ENCODE assay signal across 25 cellular contexts in the genomic region with DNA sequence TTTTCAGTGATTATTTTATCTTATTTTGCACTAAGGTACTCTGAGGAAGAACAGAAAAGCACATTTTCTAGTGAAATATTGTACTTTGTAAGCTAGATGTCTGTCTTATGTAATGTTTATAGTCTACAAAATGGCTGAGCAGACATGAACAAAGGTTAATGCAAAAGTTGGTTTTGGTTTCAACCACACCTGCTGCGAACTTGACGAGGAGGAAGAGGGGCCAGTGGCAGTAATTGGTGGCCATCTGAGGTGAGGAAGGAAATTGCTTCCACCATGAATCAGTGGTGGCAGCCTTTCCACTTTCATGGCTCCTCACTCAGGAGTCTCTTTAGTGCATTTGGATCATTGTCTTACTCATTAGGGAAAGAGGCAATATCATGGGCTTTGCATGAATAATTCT.
"Had no signal": no experiment of that assay in that cellular context is flagged by ENCODE, and none has a peak within 500 bp of the region (broad histone marks: within the 10 kb centered on the region; RNA-seq: fewer than 3 reads in every experiment).

No MANE protein-coding gene starts in this region.

- H3K9me3 ChIP-seq: ovary, psoas muscle, right lobe of liver, stomach, thoracic aorta, thyroid gland, tibial nerve, upper lobe of left lung, uterus had no signal

- ATAC-seq: natural killer cell; psoas muscle; right cardiac atrium; right lobe of liver; stimulated activated effector memory CD8-positive, alpha-beta T cell treated with anti-CD3 and anti-CD28 coated beads, Interleukin-12 subunit alpha, Interleukin-12 subunit beta, amount 100 ng/mL, for 72 hours; stimulated activated naive B cell treated with anti-CD40 and anti-IgM and Interleukin-4, amounts not matched to agents 10 μg/mL and 1 μg/mL and 100 μg/mL, for 72 hours had no signal

- H3K27ac ChIP-seq: neural progenitor cell, ovary, parathyroid adenoma, psoas muscle, right lobe of liver, sigmoid colon, stomach, thoracic aorta, thyroid gland, tibial nerve, upper lobe of left lung, uterus had no signal

- DNase-seq: natural killer cell; occipital lobe; ovary; posterior cingulate gyrus; psoas muscle; right cardiac atrium; right lobe of liver; sigmoid colon; small intestine; stimulated activated CD4-positive, alpha-beta T cell treated with anti-CD3 and anti-CD28 coated beads, Interleukin-15, amount 100 ng/mL, for 24 hours; stimulated activated CD4-positive, alpha-beta T cell treated with anti-CD3 and anti-CD28 coated beads, Interleukin-2, amount 100 ng/mL, for 24 hours; stimulated activated CD4-positive, alpha-beta T cell treated with anti-CD3 and anti-CD28 coated beads, Interleukin-2, amount 100 ng/mL, for 48 hours; stimulated activated CD4-positive, alpha-beta T cell treated with anti-CD3 and anti-CD28 coated beads, Interleukin-4, amount 100 ng/mL, for 24 hours; stimulated activated naive B cell treated with anti-CD40 and anti-IgM and Interleukin-4, amounts not matched to agents 10 μg/mL and 1 μg/mL and 100 μg/mL, for 72 hours; stimulated activated naive CD4-positive, alpha-beta T cell treated with Interleukin-2 at 50 U/mL for 16 hours; stomach; thyroid gland; trophoblast cell; upper lobe of left lung; uterus had no signal

- H3K36me3 ChIP-seq: neural progenitor cell, ovary, right lobe of liver, sigmoid colon, stomach, thoracic aorta, thyroid gland, tibial nerve, upper lobe of left lung, uterus had no signal

- H3K79me2 ChIP-seq: parathyroid adenoma had no signal

- H3K27me3 ChIP-seq: neural progenitor cell, ovary, right lobe of liver, sigmoid colon, stomach, thyroid gland, tibial nerve, upper lobe of left lung, uterus had no signal

- FAIRE-seq: small intestine had no signal

- H3K4me1 ChIP-seq: neural progenitor cell, parathyroid adenoma, psoas muscle, right lobe of liver, sigmoid colon, stomach, thyroid gland, tibial nerve, upper lobe of left lung, uterus had no signal

- H3K4me3 ChIP-seq: neural progenitor cell, ovary, psoas muscle, right lobe of liver, sigmoid colon, stomach, thoracic aorta, thyroid gland, tibial nerve, upper lobe of left lung, uterus had no signal

- H3K9ac ChIP-seq: neural progenitor cell, parathyroid adenoma had no signal

- H3K4me2 ChIP-seq: neural progenitor cell had no signal

- H2AFZ ChIP-seq: neural progenitor cell, parathyroid adenoma had no signal
